Comparison of ENCODE assay signal across 11 cellular contexts in the genomic region with DNA sequence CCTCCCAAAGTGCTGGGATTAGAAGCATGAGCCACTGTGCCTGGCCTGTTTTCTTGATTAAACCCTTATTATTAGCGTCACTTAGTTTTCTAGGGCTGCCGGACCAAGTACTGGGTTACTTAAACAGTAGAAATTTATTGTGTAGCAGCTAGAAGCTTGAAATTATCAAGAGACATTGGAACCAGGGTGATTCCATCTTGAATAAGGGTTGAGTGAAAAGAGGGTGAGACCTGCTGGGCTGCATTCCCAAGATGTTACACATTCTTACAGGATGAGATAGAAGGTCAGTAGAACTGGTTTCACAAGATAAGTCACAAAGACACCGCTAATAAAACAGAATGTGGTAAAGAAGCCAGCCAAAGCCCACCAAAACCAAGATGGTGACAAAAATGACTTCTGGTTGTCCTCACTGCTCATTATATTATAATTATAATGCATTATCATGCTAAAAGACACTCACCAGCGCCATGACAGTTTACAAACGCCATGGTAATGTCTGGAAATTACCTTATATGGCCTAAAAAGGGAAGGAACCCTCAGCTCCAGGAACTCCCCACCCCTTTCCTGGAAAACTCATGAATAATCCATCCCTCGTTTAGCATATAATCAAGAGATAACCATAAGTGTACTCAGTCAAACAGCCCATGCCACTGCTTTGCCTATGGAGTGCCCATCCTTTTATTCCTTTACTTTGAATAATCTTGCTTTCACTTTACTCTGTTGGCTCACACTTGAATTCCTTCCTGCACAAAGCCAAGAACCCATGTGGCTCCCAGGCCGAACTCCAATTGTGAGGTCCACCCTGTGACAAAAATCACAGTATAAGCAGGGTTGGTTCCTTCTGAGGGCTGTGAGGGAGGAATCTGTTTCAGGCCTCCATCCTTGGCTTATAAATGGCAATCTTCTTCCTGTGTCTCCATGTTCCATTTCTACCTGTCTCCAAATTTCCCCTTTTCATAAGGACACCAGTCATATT. TPM values are rescaled to one million over a fixed set of nuclear protein-coding genes. Genes with fewer than 3 reads are reported as not detected.
DNase-seq lines count a peak whose midpoint lies in the region; ATAC-seq and TF ChIP-seq lines count a peak whose summit lies in the region.
"Had no signal": no experiment of that assay in that cellular context is flagged by ENCODE, and none has a peak within 500 bp of the region (broad histone marks: within the 10 kb centered on the region; RNA-seq: fewer than 3 reads in every experiment).

No MANE protein-coding gene starts in this region.

- no peak overlapping the region for H3K4me3 ChIP-seq in gastrocnemius medialis
- H3K4me3 ChIP-seq: SK-N-MC had no signal

- no peaks in the 10 kb centered on the region for H3K4me1 ChIP-seq in gastrocnemius medialis

- no peak overlapping the region for H3K27ac ChIP-seq in gastrocnemius medialis
- H3K27ac ChIP-seq: SK-N-MC had no signal

- no peak for TF ChIP-seq POLR2A in gastrocnemius medialis (IDR thresholded peaks at IDR 0.05)

- DNase-seq in Ammon's horn (ENCODE audit: low spot score) (peak; percentile 28), OCI-M1 (lab: John Stamatoyannopoulos, UW) (peak; percentile 68), fibroblast of peridontal ligament (ENCODE audit: extremely low read depth) (peak; percentile 48), myocyte (ENCODE audit: low read depth) (peak; percentile 48), D341Med (ENCODE audit: low spot score) (no peak), GM20000 (ENCODE audit: low spot score) (no peak), gastrocnemius medialis (no peak)
- no peak for DNase-seq in stimulated activated CD8-positive, alpha-beta memory T cell treated with anti-CD3 and anti-CD28 coated beads, Interleukin-4, amount 100 ng/mL, for 48 hours
- DNase-seq: CD4-positive, CD25-positive, alpha-beta regulatory T cell; NCI-H1694 treated with DMSO at 0.1 percent for 48 hours had no signal

- H3K27me3 ChIP-seq in gastrocnemius medialis, result no peaks in the 10 kb centered on the region

- H3K9me3 ChIP-seq in gastrocnemius medialis, result no peaks in the 10 kb centered on the region

- intact Hi-C loops in gastrocnemius medialis (cut with DNase I; ENCODE audit: low total_unique reads), result no loop called here

- no peak for ATAC-seq in gastrocnemius medialis

- H3K36me3 ChIP-seq in gastrocnemius medialis, result no peaks in the 10 kb centered on the region

- in situ Hi-C loops in gastrocnemius medialis (cut with MboI; ENCODE audit: low sequenced_read_pairs in 4 of 4), result no loop called here

- no peak for TF ChIP-seq CTCF in GM20000 (IDR thresholded peaks at IDR 0.05; ENCODE audit: extremely low read depth, missing control alignments)
- no peak for TF ChIP-seq CTCF in gastrocnemius medialis (IDR thresholded peaks at IDR 0.05 in 4 of 5, conservative IDR thresholded peaks at IDR 0.05 in 1 of 5)

RNA-seq across cellular contexts. Expression of a gene that starts 18.9 kb away (rescaled TPM):
- 157 and 193 TPM in 2 replicates for total RNA-seq in myocyte
- polyA plus RNA-seq in myocyte (2012), result 991 TPM
- total RNA-seq in gastrocnemius medialis, result 10 to 100 TPM; 33.4 to 77.5 (median 44.0) TPM
- polyA plus RNA-seq: CD4-positive, CD25-positive, alpha-beta regulatory T cell had no signal

Comparison
In these comparisons a context has a peak if more than half of its experiments do, and no peak if none do; other contexts are left out.
1. DNase-seq: peak in Ammon's horn (single experiment), OCI-M1 (single experiment), fibroblast of peridontal ligament (single experiment) and myocyte (single experiment); none in stimulated activated CD8-positive, alpha-beta memory T cell treated with anti-CD3 and anti-CD28 coated beads, Interleukin-4, amount 100 ng/mL, for 48 hours (single experiment), D341Med (single experiment), GM20000 (single experiment) and gastrocnemius medialis (0 of 2).